8 cellular contexts compared by ENCODE assay signal in genomic region chr7:34675749-34676374, GRCh38. TPM values are rescaled to one million over a fixed set of nuclear protein-coding genes. Genes with fewer than 3 reads are reported as not detected.
DNase-seq lines count a peak whose midpoint lies in the region; ATAC-seq, FAIRE-seq and TF ChIP-seq lines count a peak whose summit lies in the region.

No MANE protein-coding gene starts in this region.

- H3K9me3 Mint-ChIP-seq in activated T-cell treated with anti-CD3 and anti-CD28 coated beads, Interleukin-2, amount 50 U/mL, for 72 hours = no peaks in the 10 kb centered on the region
- no peaks in the 10 kb centered on the region for H3K9me3 Mint-ChIP-seq in chondrocyte (ENCODE audit: low read depth)

- no peak overlapping the region for H3K23ac ChIP-seq in neuronal stem cell (ENCODE audit: low read depth, low read length, poor library complexity)

- no peak for FAIRE-seq in H54 (lab: Jason Lieb, UNC)

- ATAC-seq in activated T-cell treated with anti-CD3 and anti-CD28 coated beads, Interleukin-2, amount 50 U/mL, for 72 hours (replicated peaks in 1 of 2) = peak; percentile 37 to 51

- no peak overlapping the region for H3K9ac ChIP-seq in neuronal stem cell (ENCODE audit: low read depth, low read length, poor library complexity)

- H3K4me2 ChIP-seq in neuronal stem cell (ENCODE audit: insufficient read depth, low read length, poor library complexity, severe bottlenecking) = no peak overlapping the region

- H3K9me3 ChIP-seq in neuronal stem cell (replicated peaks in 1 of 2; ENCODE audit: control insufficient read depth in 2 of 2, insufficient read depth in 1 of 2, low read depth in 1 of 2, low read length in 2 of 2) = no peaks in the 10 kb centered on the region

- H2AFZ ChIP-seq in neuronal stem cell (ENCODE audit: low read length) = peak overlapping the region; percentile 69

- no peaks in the 10 kb centered on the region for H3K27me3 Mint-ChIP-seq in activated T-cell treated with anti-CD3 and anti-CD28 coated beads, Interleukin-2, amount 50 U/mL, for 72 hours (ENCODE audit: low read depth)
- H3K27me3 Mint-ChIP-seq in chondrocyte (ENCODE audit: low read depth) = peaks cover 1% of the 10 kb centered on the region

- no peak overlapping the region for H2BK120ac ChIP-seq in neuronal stem cell (ENCODE audit: low read depth, low read length)

- no peaks in the 10 kb centered on the region for H3K4me1 ChIP-seq in neuronal stem cell (ENCODE audit: control insufficient read depth in 2 of 2, insufficient read depth in 1 of 2, low read depth in 1 of 2, low read length in 2 of 2)

- H3K27ac ChIP-seq in neuronal stem cell (replicated peaks; ENCODE audit: low read length) = no peak overlapping the region

- no peak overlapping the region for H3K14ac ChIP-seq in neuronal stem cell (ENCODE audit: low read length)

- peak; percentile 3 to 28 for DNase-seq in activated T-cell treated with anti-CD3 and anti-CD28 coated beads, Interleukin-2, amount 50 U/mL, for 72 hours
- DNase-seq in activated T-cell treated with anti-CD3 and anti-CD28 coated beads, Interleukin-2, amount 50 U/mL, for 1 hour = no peak
- DNase-seq in H54 (ENCODE audit: insufficient read length, low spot score) (peak; percentile 25), NCI-H1092 treated with DMSO at 0.1 percent for 48 hours (lab: John Stamatoyannopoulos, UW) (peak; percentile 27), chondrocyte (ENCODE audit: low spot score) (no peak), neuronal stem cell (ENCODE audit: low spot score) (peak; percentile 20), KG1 (lab: John Stamatoyannopoulos, UW) (no peak)
- no peak for DNase-seq in activated CD4-positive, CD25-positive, alpha-beta regulatory T cell (lab: John Stamatoyannopoulos, UW)

- no peaks in the 10 kb centered on the region for H3K79me1 ChIP-seq in neuronal stem cell (ENCODE audit: low read depth, low read length)

- peak; percentile 73 for TF ChIP-seq CTCF in chondrocyte (IDR thresholded peaks at IDR 0.05)

- TF ChIP-seq POLR2A in H54 (IDR thresholded peaks at IDR 0.05; ENCODE audit: low read depth, low read length) = no peak

- no peak overlapping the region for H2BK15ac ChIP-seq in neuronal stem cell (ENCODE audit: low read length)

- H3K27me3 ChIP-seq in neuronal stem cell (ENCODE audit: control insufficient read depth in 3 of 3, insufficient read depth in 3 of 3, low read depth in 1 of 3, low read length in 3 of 3) = no peaks in the 10 kb centered on the region

- no peaks in the 10 kb centered on the region for H3K4me1 Mint-ChIP-seq in activated T-cell treated with anti-CD3 and anti-CD28 coated beads, Interleukin-2, amount 50 U/mL, for 72 hours (ENCODE audit: low read depth)
- no peaks in the 10 kb centered on the region for H3K4me1 Mint-ChIP-seq in chondrocyte (ENCODE audit: low read depth)

- H3K36me3 Mint-ChIP-seq in activated T-cell treated with anti-CD3 and anti-CD28 coated beads, Interleukin-2, amount 50 U/mL, for 72 hours (ENCODE audit: insufficient read depth in 2 of 2) = no peaks in the 10 kb centered on the region
- H3K36me3 Mint-ChIP-seq in chondrocyte (ENCODE audit: low read depth) = no peaks in the 10 kb centered on the region

- no peaks in the 10 kb centered on the region for H3K36me3 ChIP-seq in neuronal stem cell (replicated peaks in 1 of 2; ENCODE audit: control insufficient read depth in 2 of 2, insufficient read depth in 2 of 2, low read length in 2 of 2)

- no CpG with 5 or more reads among the region's 2 CpGs for WGBS in neuronal stem cell (ENCODE audit: extremely low coverage in 2 of 2, insufficient read length in 2 of 2, insufficient replicate concordance in 1 of 2), 2 donors

- H2BK5ac ChIP-seq in neuronal stem cell (ENCODE audit: low read length) = no peak overlapping the region

- H3K4ac ChIP-seq in neuronal stem cell (ENCODE audit: low read length) = no peak overlapping the region

- no peak overlapping the region for H2BK12ac ChIP-seq in neuronal stem cell (ENCODE audit: low read length)

- no peak overlapping the region for H3K4me3 Mint-ChIP-seq in activated T-cell treated with anti-CD3 and anti-CD28 coated beads, Interleukin-2, amount 50 U/mL, for 72 hours
- no peak overlapping the region for H3K4me3 Mint-ChIP-seq in chondrocyte (ENCODE audit: unreplicated experiment)

- no peak overlapping the region for H4K8ac ChIP-seq in neuronal stem cell (ENCODE audit: low read depth, low read length)

- no peak overlapping the region for H3K4me3 ChIP-seq in neuronal stem cell (ENCODE audit: low read length in 2 of 2)

- H2AK5ac ChIP-seq in neuronal stem cell (ENCODE audit: low read depth, low read length) = no peak overlapping the region

- H3K18ac ChIP-seq in neuronal stem cell (ENCODE audit: low read length) = no peak overlapping the region

- no peak overlapping the region for H4K91ac ChIP-seq in neuronal stem cell (ENCODE audit: low read depth, low read length, poor library complexity)

- H3K27ac Mint-ChIP-seq in activated T-cell treated with anti-CD3 and anti-CD28 coated beads, Interleukin-2, amount 50 U/mL, for 72 hours = no peak overlapping the region
- H3K27ac Mint-ChIP-seq in chondrocyte (ENCODE audit: unreplicated experiment) = no peak overlapping the region

RNA-seq across cellular contexts. Expression of gene NPSR1, which starts 17.8 kb away (rescaled TPM):
- not detected for total RNA-seq in activated T-cell treated with anti-CD3 and anti-CD28 coated beads, Interleukin-2, amount 50 U/mL, for 72 hours
- total RNA-seq in chondrocyte = not detected in 3 replicates
- polyA plus RNA-seq in neuronal stem cell (2013, experiment 1 of 2) = not detected
- polyA plus RNA-seq in neuronal stem cell (2013, experiment 2 of 2) = not detected

Comparison
In these comparisons a context has a peak if more than half of its experiments do, and no peak if none do; other contexts are left out.
1. DNase-seq: peak in activated T-cell treated with anti-CD3 and anti-CD28 coated beads, Interleukin-2, amount 50 U/mL, for 72 hours (2 of 2), H54 (single experiment), NCI-H1092 treated with DMSO at 0.1 percent for 48 hours (single experiment) and neuronal stem cell (single experiment); none in activated T-cell treated with anti-CD3 and anti-CD28 coated beads, Interleukin-2, amount 50 U/mL, for 1 hour (single experiment), chondrocyte (single experiment), activated CD4-positive, CD25-positive, alpha-beta regulatory T cell (0 of 4) and KG1 (single experiment).